17 cellular contexts compared by ENCODE assay signal in the genomic region with DNA sequence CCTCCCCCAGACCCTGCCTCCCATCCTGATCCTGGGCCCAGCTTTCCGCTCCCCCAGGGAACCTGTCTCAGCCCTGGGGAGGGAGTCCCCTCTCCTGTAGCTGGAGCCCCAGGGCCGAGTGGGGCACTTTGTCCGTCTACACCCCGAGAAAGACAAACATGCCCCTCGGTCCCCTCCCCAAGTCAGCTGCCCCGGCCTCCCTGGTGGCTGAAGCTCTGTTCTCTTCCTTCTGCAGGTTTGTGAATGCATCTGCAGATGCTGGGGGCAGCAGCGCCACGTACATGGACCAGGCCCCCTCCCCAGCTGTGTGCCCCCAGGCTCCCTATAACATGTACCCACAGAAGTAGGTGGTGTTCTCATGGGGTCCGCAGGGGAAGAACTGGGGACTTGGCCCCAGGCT. TPM values are rescaled to one million over a fixed set of nuclear protein-coding genes. Genes with fewer than 3 reads are reported as not detected.
A peak's percentile ranks its signal among the peaks of the same experiment; 100 is the strongest.
DNase-seq lines count a peak whose midpoint lies in the region; ATAC-seq and TF ChIP-seq lines count a peak whose summit lies in the region.
"Had no signal": no experiment of that assay in that cellular context is flagged by ENCODE, and none has a peak within 500 bp of the region (broad histone marks: within the 10 kb centered on the region; RNA-seq: fewer than 3 reads in every experiment).

No MANE protein-coding gene starts in this region.

- H4K20me1 ChIP-seq in GM23338 (replicated peaks; ENCODE audit: insufficient read depth): no peaks in the 10 kb centered on the region; the same call in 1 of the 2 replicates

- peaks cover 28% of the 10 kb centered on the region for H3K36me3 Mint-ChIP-seq in activated naive CD4-positive, alpha-beta T cell treated with anti-CD3 and anti-CD28 coated beads, Interleukin-2, amount 50 U/mL, for 24 hours
- H3K36me3 Mint-ChIP-seq in activated naive CD8-positive, alpha-beta T cell: peaks cover 8% of the 10 kb centered on the region
- peaks cover 0 to 47% (median 23%) of the 10 kb centered on the region in 5 donors for H3K36me3 Mint-ChIP-seq in naive thymus-derived CD4-positive, alpha-beta T cell
- H3K36me3 Mint-ChIP-seq in CD8-positive, alpha-beta T cell: peaks cover 70% of the 10 kb centered on the region
- no peaks in the 10 kb centered on the region; the same call in 2 of the 3 replicates for H3K36me3 Mint-ChIP-seq in GM23338 (ENCODE audit: low read depth)

- H3K4me3 ChIP-seq in naive thymus-derived CD4-positive, alpha-beta T cell (ENCODE audit: low read length): no peak overlapping the region
- H3K4me3 ChIP-seq in tibial nerve (no peak overlapping the region), GM23338 (no peak overlapping the region)
- H3K4me3 ChIP-seq in CD8-positive, alpha-beta T cell (ENCODE audit: low read depth, low read length): no peak overlapping the region
- H3K4me3 ChIP-seq: body of pancreas, smooth muscle cell had no signal

- no peak for TF ChIP-seq EP300 in tibial nerve (IDR thresholded peaks at IDR 0.05)

- peaks cover 6 to 50% of the 10 kb centered on the region in 2 donors for H3K4me1 ChIP-seq in naive thymus-derived CD4-positive, alpha-beta T cell (ENCODE audit: control insufficient read depth in 2 of 2, insufficient read depth in 2 of 2, low read length in 2 of 2)
- H3K4me1 ChIP-seq in tibial nerve (peaks cover 0 to 50% (median 18%) of the 10 kb centered on the region in 4 donors), GM23338 (ENCODE audit: insufficient read depth) (peaks cover 23% of the 10 kb centered on the region)
- H3K4me1 ChIP-seq in CD8-positive, alpha-beta T cell (ENCODE audit: insufficient read depth, low read length): peaks cover 42% of the 10 kb centered on the region

- TF ChIP-seq CTCF in tibial nerve (IDR thresholded peaks at IDR 0.05) (no peak), GM23338 (conservative IDR thresholded peaks at IDR 0.05; ENCODE audit: low read depth in 2 of 2) (no peak)
- TF ChIP-seq CTCF in CD8-positive, alpha-beta T cell (IDR thresholded peaks at IDR 0.05): no peak

- H3K36me3 ChIP-seq in naive thymus-derived CD4-positive, alpha-beta T cell (ENCODE audit: control insufficient read depth in 2 of 3, insufficient read depth in 3 of 3, low read length in 3 of 3): peaks cover 7 to 55% (median 19%) of the 10 kb centered on the region in 3 experiments
- peaks cover 0 to 80% (median 19%) of the 10 kb centered on the region in 3 donors for H3K36me3 ChIP-seq in tibial nerve
- H3K36me3 ChIP-seq in CD8-positive, alpha-beta T cell (ENCODE audit: insufficient read depth, low read length): peaks cover 53% of the 10 kb centered on the region
- no peaks in the 10 kb centered on the region for H3K36me3 ChIP-seq in GM23338 (ENCODE audit: insufficient read depth)

- no peak overlapping the region for H3K27ac ChIP-seq in naive thymus-derived CD4-positive, alpha-beta T cell (ENCODE audit: low read depth, low read length)
- H3K27ac ChIP-seq in tibial nerve: peak overlapping the region in 3 of 4 donors; percentile 78 to 90 (median 89)
- no peak overlapping the region for H3K27ac ChIP-seq in CD8-positive, alpha-beta T cell (ENCODE audit: low read depth, low read length)
- no peak overlapping the region for H3K27ac ChIP-seq in GM23338 (ENCODE audit: low read depth)

- no peak overlapping the region for H3K4me2 ChIP-seq in GM23338
- H3K4me2 ChIP-seq: smooth muscle cell had no signal

- no peak for DNase-seq in activated naive CD4-positive, alpha-beta T cell treated with Interleukin-2 at 50 U/mL for 16 hours
- no peak for DNase-seq in naive thymus-derived CD4-positive, alpha-beta T cell
- DNase-seq in tibial nerve (ENCODE audit: low spot score in 2 of 2) (no peak), GM23338 (ENCODE audit: low spot score) (no peak)
- no peak for DNase-seq in CD8-positive, alpha-beta T cell
- no peak for DNase-seq in stimulated activated CD4-positive, alpha-beta T cell treated with anti-CD3 and anti-CD28 coated beads, Interleukin-12 subunit alpha, Interleukin-12 subunit beta, amount 100 ng/mL, for 4 hours
- DNase-seq: activated CD8-positive, alpha-beta memory T cell treated with anti-CD3 and anti-CD28 coated beads for 24 hours; activated effector memory CD4-positive, alpha-beta T cell treated with anti-CD3 and anti-CD28 coated beads, Interleukin-2, amount 50 U/mL, for 16 hours; body of pancreas; left ventricle myocardium superior; NCI-H1436; NCI-H345 had no signal

- peaks cover 75% of the 10 kb centered on the region for H3K4me1 Mint-ChIP-seq in activated naive CD4-positive, alpha-beta T cell treated with anti-CD3 and anti-CD28 coated beads, Interleukin-2, amount 50 U/mL, for 24 hours
- peaks cover 58% of the 10 kb centered on the region for H3K4me1 Mint-ChIP-seq in activated naive CD8-positive, alpha-beta T cell (ENCODE audit: low read depth)
- H3K4me1 Mint-ChIP-seq in naive thymus-derived CD4-positive, alpha-beta T cell: peaks cover 49 to 93% (median 75%) of the 10 kb centered on the region in 7 donors
- peaks cover 51% of the 10 kb centered on the region for H3K4me1 Mint-ChIP-seq in CD8-positive, alpha-beta T cell (ENCODE audit: low read depth)
- peaks cover 38% of the 10 kb centered on the region for H3K4me1 Mint-ChIP-seq in GM23338

- peak overlapping the region; percentile 10 for H3K27ac Mint-ChIP-seq in activated naive CD4-positive, alpha-beta T cell treated with anti-CD3 and anti-CD28 coated beads, Interleukin-2, amount 50 U/mL, for 24 hours
- peak overlapping the region; percentile 94 for H3K27ac Mint-ChIP-seq in activated naive CD8-positive, alpha-beta T cell
- H3K27ac Mint-ChIP-seq in naive thymus-derived CD4-positive, alpha-beta T cell: peak overlapping the region; percentile 27 to 96 (median 85)
- H3K27ac Mint-ChIP-seq in CD8-positive, alpha-beta T cell: no peak overlapping the region
- H3K27ac Mint-ChIP-seq in GM23338: no peak overlapping the region

- H3F3A ChIP-seq in GM23338 (replicated peaks; ENCODE audit: low read depth): peaks cover 15% of the 10 kb centered on the region

- no peak overlapping the region for H3K4me3 Mint-ChIP-seq in activated naive CD4-positive, alpha-beta T cell treated with anti-CD3 and anti-CD28 coated beads, Interleukin-2, amount 50 U/mL, for 24 hours
- H3K4me3 Mint-ChIP-seq in activated naive CD8-positive, alpha-beta T cell: no peak overlapping the region
- peak overlapping the region in 1 of 10 donors; percentile 11 for H3K4me3 Mint-ChIP-seq in naive thymus-derived CD4-positive, alpha-beta T cell
- H3K4me3 Mint-ChIP-seq in CD8-positive, alpha-beta T cell: no peak overlapping the region
- H3K4me3 Mint-ChIP-seq in GM23338: no peak overlapping the region
- H3K4me3 Mint-ChIP-seq: dendritic cell treated with granulocyte-macrophage colony-stimulating factor and Interleukin-4, amounts not matched to agents 40 ng/mL and 50 ng/mL, for 4 days had no signal

- intact Hi-C loops in naive thymus-derived CD4-positive, alpha-beta T cell (cut with micrococcal nuclease): no loop called here
- intact Hi-C loops in CD8-positive, alpha-beta T cell (cut with DNase I, micrococcal nuclease): no loop called here

- H3K9me3 ChIP-seq in naive thymus-derived CD4-positive, alpha-beta T cell (ENCODE audit: control insufficient read depth in 2 of 3, low read length in 3 of 3): no peaks in the 10 kb centered on the region
- no peaks in the 10 kb centered on the region for H3K9me3 ChIP-seq in tibial nerve
- no peaks in the 10 kb centered on the region for H3K9me3 ChIP-seq in CD8-positive, alpha-beta T cell (ENCODE audit: low read length)
- H3K9me3 ChIP-seq: body of pancreas had no signal

- WGBS in tibial nerve, 2 donors: 79 to 83% methylated on average over 9 of the region's 9 CpGs

- CTCF ChIA-PET in naive thymus-derived CD4-positive, alpha-beta T cell (lab: Charles Lee): interaction anchor here (1.0 to 9.4 kb wide), 3 partner anchors 13 to 86 kb away, joined by 3 to 54 read pairs (median 3); partner anchors contain the start of gene STAT5A
- CTCF ChIA-PET in CD8-positive, alpha-beta T cell (lab: Charles Lee): interaction anchor here (1.0 to 22.7 kb wide), 5 partner anchors 8 to 190 kb away, joined by 3 to 672 read pairs (median 56); no protein-coding TSS in a partner anchor

- no peaks in the 10 kb centered on the region for H3K27me3 Mint-ChIP-seq in activated naive CD4-positive, alpha-beta T cell treated with anti-CD3 and anti-CD28 coated beads, Interleukin-2, amount 50 U/mL, for 24 hours
- no peaks in the 10 kb centered on the region for H3K27me3 Mint-ChIP-seq in activated naive CD8-positive, alpha-beta T cell
- no peaks in the 10 kb centered on the region for H3K27me3 Mint-ChIP-seq in naive thymus-derived CD4-positive, alpha-beta T cell
- no peaks in the 10 kb centered on the region for H3K27me3 Mint-ChIP-seq in CD8-positive, alpha-beta T cell (ENCODE audit: low read depth)
- H3K27me3 Mint-ChIP-seq in GM23338 (ENCODE audit: insufficient read depth, low read depth, poor library complexity): peaks cover 18% of the 10 kb centered on the region
- H3K27me3 Mint-ChIP-seq: dendritic cell treated with granulocyte-macrophage colony-stimulating factor and Interleukin-4, amounts not matched to agents 40 ng/mL and 50 ng/mL, for 4 days had no signal

- no peak for ATAC-seq in naive thymus-derived CD4-positive, alpha-beta T cell
- ATAC-seq in CD8-positive, alpha-beta T cell: no peak
- ATAC-seq in GM23338: no peak
- ATAC-seq: body of pancreas, HCT116, left ventricle myocardium superior had no signal

- H3K27me3 ChIP-seq in naive thymus-derived CD4-positive, alpha-beta T cell (ENCODE audit: control insufficient read depth in 2 of 2, insufficient read depth in 2 of 2, low read length in 2 of 2): no peaks in the 10 kb centered on the region
- H3K27me3 ChIP-seq in tibial nerve (no peaks in the 10 kb centered on the region), GM23338 (ENCODE audit: insufficient read depth) (no peaks in the 10 kb centered on the region)
- no peaks in the 10 kb centered on the region for H3K27me3 ChIP-seq in CD8-positive, alpha-beta T cell (ENCODE audit: insufficient read depth, low read length)
- H3K27me3 ChIP-seq: body of pancreas had no signal

- POLR2A ChIA-PET in naive thymus-derived CD4-positive, alpha-beta T cell (lab: Charles Lee): interaction anchor here (0.9 to 9.1 kb wide), 9 partner anchors 9 to 150 kb away, joined by 3 to 88 read pairs (median 5); partner anchors contain the start of genes GHDC and STAT5A
- POLR2A ChIA-PET in CD8-positive, alpha-beta T cell (lab: Charles Lee): interaction anchor here (0.6 to 1.9 kb wide), 5 partner anchors 12 to 79 kb away, joined by 3 to 8 read pairs (median 3); partner anchors contain the start of genes STAT3 and STAT5A

- H3K79me2 ChIP-seq in GM23338 (replicated peaks; ENCODE audit: insufficient read depth): no peaks in the 10 kb centered on the region

- TF ChIP-seq POLR2A in tibial nerve (IDR thresholded peaks at IDR 0.05): no peak

- no peak overlapping the region for H2AFZ ChIP-seq in GM23338

- no peaks in the 10 kb centered on the region for H3K9me3 Mint-ChIP-seq in activated naive CD4-positive, alpha-beta T cell treated with anti-CD3 and anti-CD28 coated beads, Interleukin-2, amount 50 U/mL, for 24 hours
- H3K9me3 Mint-ChIP-seq in activated naive CD8-positive, alpha-beta T cell (ENCODE audit: low read depth): no peaks in the 10 kb centered on the region
- H3K9me3 Mint-ChIP-seq in naive thymus-derived CD4-positive, alpha-beta T cell: no peaks in the 10 kb centered on the region
- no peaks in the 10 kb centered on the region for H3K9me3 Mint-ChIP-seq in CD8-positive, alpha-beta T cell
- H3K9me3 Mint-ChIP-seq in GM23338: no peaks in the 10 kb centered on the region; the same call in 2 of the 3 replicates
- H3K9me3 Mint-ChIP-seq: dendritic cell treated with granulocyte-macrophage colony-stimulating factor and Interleukin-4, amounts not matched to agents 40 ng/mL and 50 ng/mL, for 4 days had no signal

- H3K9me2 ChIP-seq in GM23338 (ENCODE audit: insufficient read depth): no peaks in the 10 kb centered on the region

RNA-seq across cellular contexts. Expression of gene STAT5A, which starts 20.8 kb away (rescaled TPM):
- total RNA-seq in naive thymus-derived CD4-positive, alpha-beta T cell: 100 to 1,000 TPM; 111 to 162 (median 150) TPM
- 100 to 1,000 TPM in 1 of 2 donors, 10 to 100 TPM in 1; 72.8 to 150 TPM for polyA plus RNA-seq in naive thymus-derived CD4-positive, alpha-beta T cell
- total RNA-seq in tibial nerve: 100 to 1,000 TPM in 3 of 4 donors, 10 to 100 TPM in 1; 95.2 to 150 (median 127) TPM
- total RNA-seq in CD8-positive, alpha-beta T cell: 100 to 1,000 TPM; 300 to 319 TPM
- 14.6 and 18.1 TPM in 2 replicates for total RNA-seq in GM23338 (2014; rRNA removed; shearing (Covaris generic))
- polyA plus RNA-seq in GM23338 (2016; fragmentation: Nextera tagmentation; extraction: Ambion mirVana): 2.3 and 2.4 TPM in 2 replicates

RNA-seq across cellular contexts. Expression of gene STAT5B, which starts 33.0 kb away (rescaled TPM):
- total RNA-seq in naive thymus-derived CD4-positive, alpha-beta T cell: 100 to 1,000 TPM; 143 to 192 (median 183) TPM
- 100 to 1,000 TPM in 1 of 2 donors, 10 to 100 TPM in 1; 98.0 to 135 TPM for polyA plus RNA-seq in naive thymus-derived CD4-positive, alpha-beta T cell
- total RNA-seq in tibial nerve: 100 to 1,000 TPM in 3 of 4 donors, 10 to 100 TPM in 1; 96.8 to 117 (median 104) TPM
- total RNA-seq in CD8-positive, alpha-beta T cell: 10 to 100 TPM; 85.2 to 85.5 TPM
- total RNA-seq in GM23338 (2014; rRNA removed; shearing (Covaris generic)): 47.1 and 60.5 TPM in 2 replicates
- polyA plus RNA-seq in GM23338 (2016; fragmentation: Nextera tagmentation; extraction: Ambion mirVana): 13.9 and 14.3 TPM in 2 replicates

Comparison
In these comparisons a context has a peak if more than half of its experiments do, and no peak if none do; other contexts are left out.
1. H3K27ac Mint-ChIP-seq: peak in activated naive CD4-positive, alpha-beta T cell treated with anti-CD3 and anti-CD28 coated beads, Interleukin-2, amount 50 U/mL, for 24 hours (single experiment), activated naive CD8-positive, alpha-beta T cell (single experiment) and naive thymus-derived CD4-positive, alpha-beta T cell (9 of 9); none in CD8-positive, alpha-beta T cell (single experiment) and GM23338 (single experiment).
2. H3K27ac ChIP-seq: peak in tibial nerve (3 of 4); none in naive thymus-derived CD4-positive, alpha-beta T cell (single experiment), CD8-positive, alpha-beta T cell (single experiment) and GM23338 (single experiment).